Comparison of ENCODE assay signal across 8 cellular contexts in genomic region chr1:160997323-160998038, GRCh38. TPM values are rescaled to one million over a fixed set of nuclear protein-coding genes. Genes with fewer than 3 reads are reported as not detected.
DNase-seq lines count a peak whose midpoint lies in the region; ATAC-seq, FAIRE-seq and TF ChIP-seq lines count a peak whose summit lies in the region.

No MANE protein-coding gene starts in this region.

- FAIRE-seq in H54 (lab: Jason Lieb, UNC) = no peak

- no peaks in the 10 kb centered on the region for H3K9me3 Mint-ChIP-seq in activated naive CD4-positive, alpha-beta T cell treated with anti-CD3 and anti-CD28 coated beads, Interleukin-2, amount 10 ng/mL, durations not matched to agents 7 days and 5 days
- H3K9me3 Mint-ChIP-seq in osteocyte (ENCODE audit: unreplicated experiment) = no peaks in the 10 kb centered on the region

- TF ChIP-seq POLR2A in gastroesophageal sphincter (IDR thresholded peaks at IDR 0.05) (no peak), H54 (IDR thresholded peaks at IDR 0.05; ENCODE audit: low read depth, low read length) (no peak)

- CTCF ChIA-PET in Panc1 (lab: Charles Lee) = interaction anchor here (0.5 to 1.2 kb wide), 8 partner anchors 16 to 136 kb away, joined by 3 to 10 read pairs (median 3); partner anchors contain the start of genes F11R and KLHDC9
- CTCF ChIA-PET in activated naive CD4-positive, alpha-beta T cell treated with anti-CD3 and anti-CD28 coated beads, Interleukin-2, amount 10 ng/mL, durations not matched to agents 7 days and 5 days (lab: Charles Lee) = interaction anchor here (0.8 to 6.0 kb wide), 27 partner anchors 8 to 317 kb away, joined by 3 to 78 read pairs (median 4); partner anchors contain the start of genes ARHGAP30, DEDD, F11R and ITLN2

- 80% methylated on average over 1 of the region's 1 CpG for WGBS in gastroesophageal sphincter (ENCODE audit: low coverage in 1 of 2), 2 donors

- no peaks in the 10 kb centered on the region for H3K27me3 Mint-ChIP-seq in activated naive CD4-positive, alpha-beta T cell treated with anti-CD3 and anti-CD28 coated beads, Interleukin-2, amount 10 ng/mL, durations not matched to agents 7 days and 5 days
- H3K27me3 Mint-ChIP-seq in osteocyte (ENCODE audit: unreplicated experiment) = peaks cover 9% of the 10 kb centered on the region

- TF ChIP-seq EP300 in gastroesophageal sphincter (IDR thresholded peaks at IDR 0.05) = no peak

- no TSS peak for BruUV-seq in Panc1 (replicated peaks; lab: Mats Ljungman, UMichigan)

- H3K4me1 ChIP-seq in BE2C (no peaks in the 10 kb centered on the region), Panc1 (ENCODE audit: control insufficient read depth, insufficient read depth, low read length) (no peaks in the 10 kb centered on the region), gastroesophageal sphincter (no peaks in the 10 kb centered on the region)

- H3K36me3 ChIP-seq in BE2C = no peaks in the 10 kb centered on the region
- no peaks in the 10 kb centered on the region; the same call in 1 of the 2 replicates for H3K36me3 ChIP-seq in Panc1 (ENCODE audit: control insufficient read depth, insufficient read depth, low read length)
- peaks cover 0 to 32% of the 10 kb centered on the region in 2 donors for H3K36me3 ChIP-seq in gastroesophageal sphincter

- peaks cover 12% of the 10 kb centered on the region for H3K36me3 Mint-ChIP-seq in activated naive CD4-positive, alpha-beta T cell treated with anti-CD3 and anti-CD28 coated beads, Interleukin-2, amount 10 ng/mL, durations not matched to agents 7 days and 5 days
- H3K36me3 Mint-ChIP-seq in osteocyte (ENCODE audit: unreplicated experiment) = no peaks in the 10 kb centered on the region

- DNase-seq in BE2C = peak; percentile 60
- DNase-seq in Panc1 (ENCODE audit: low read depth, low spot score) = no peak
- peak; percentile 67 for DNase-seq in activated naive CD4-positive, alpha-beta T cell treated with anti-CD3 and anti-CD28 coated beads, Interleukin-2, amount 10 ng/mL, durations not matched to agents 7 days and 5 days
- no peak for DNase-seq in osteocyte (ENCODE audit: extremely low spot score, unreplicated experiment)
- DNase-seq in NCI-H524 treated with DMSO at 0.1 percent for 48 hours (lab: John Stamatoyannopoulos, UW) = no peak
- DNase-seq in H54 (ENCODE audit: insufficient read length, low spot score) = no peak

- in situ Hi-C loops in Panc1 (cut with HindIII; ENCODE audit: low pct_unique_long_range_greater_than_20kb, low sequenced_read_pairs) = no loop called here

- H3K27ac ChIP-seq in Panc1 (ENCODE audit: low read length) (no peak overlapping the region), gastroesophageal sphincter (peak overlapping the region in 2 of 4 donors; percentile 6 to 54)

- H3K4me3 ChIP-seq in BE2C (ENCODE audit: low read depth, low read length) = no peak overlapping the region
- no peak overlapping the region for H3K4me3 ChIP-seq in Panc1 (ENCODE audit: low read depth in 2 of 2, low read length in 2 of 2)
- H3K4me3 ChIP-seq in gastroesophageal sphincter = no peak overlapping the region

- H3K27ac Mint-ChIP-seq in activated naive CD4-positive, alpha-beta T cell treated with anti-CD3 and anti-CD28 coated beads, Interleukin-2, amount 10 ng/mL, durations not matched to agents 7 days and 5 days = peak overlapping the region; percentile 12
- H3K27ac Mint-ChIP-seq in osteocyte (ENCODE audit: unreplicated experiment) = no peak overlapping the region

- H3K9me3 ChIP-seq in BE2C (no peaks in the 10 kb centered on the region), Panc1 (ENCODE audit: control insufficient read depth, insufficient read depth, low read depth, low read length) (no peaks in the 10 kb centered on the region), gastroesophageal sphincter (no peaks in the 10 kb centered on the region)

- intact Hi-C loops in Panc1 (cut with micrococcal nuclease; ENCODE audit: unreplicated experiment) = loop anchor here (2.0 kb wide), 1 partner anchor 99 kb away; no protein-coding TSS in a partner anchor

- peaks cover 5% of the 10 kb centered on the region for H3K4me1 Mint-ChIP-seq in activated naive CD4-positive, alpha-beta T cell treated with anti-CD3 and anti-CD28 coated beads, Interleukin-2, amount 10 ng/mL, durations not matched to agents 7 days and 5 days
- no peaks in the 10 kb centered on the region for H3K4me1 Mint-ChIP-seq in osteocyte (ENCODE audit: unreplicated experiment)

- POLR2A ChIA-PET in Panc1 (lab: Charles Lee) = interaction anchor here (0.5 kb wide), 1 partner anchor 22 kb away, joined by 10 read pairs; no protein-coding TSS in a partner anchor

- H3K4me3 Mint-ChIP-seq in activated naive CD4-positive, alpha-beta T cell treated with anti-CD3 and anti-CD28 coated beads, Interleukin-2, amount 10 ng/mL, durations not matched to agents 7 days and 5 days = no peak overlapping the region
- H3K4me3 Mint-ChIP-seq in osteocyte (ENCODE audit: unreplicated experiment) = no peak overlapping the region

- TF ChIP-seq CTCF in BE2C (IDR thresholded peaks at IDR 0.05; ENCODE audit: low read depth, low read length) (peak; percentile 76), Panc1 (IDR thresholded peaks at IDR 0.05) (peak; percentile 80; the same call in 1 of the 2 replicates), gastroesophageal sphincter (IDR thresholded peaks at IDR 0.05) (peak in 3 of 4 experiments; percentile 43 to 54 (median 51)), osteocyte (IDR thresholded peaks at IDR 0.05) (peak; percentile 54)

- ATAC-seq in GM21723 (IDR thresholded peaks at IDR 0.05; ENCODE audit: unreplicated experiment) = peak; percentile 49
- ATAC-seq in Panc1 = peak; percentile 84
- peak; percentile 52 for ATAC-seq in gastroesophageal sphincter

- H3K27me3 ChIP-seq in BE2C (peaks cover 4% of the 10 kb centered on the region; the same call in 1 of the 2 replicates), Panc1 (ENCODE audit: control insufficient read depth, insufficient read depth, low read length) (no peaks in the 10 kb centered on the region), gastroesophageal sphincter (no peaks in the 10 kb centered on the region)

RNA-seq across cellular contexts. Expression of gene F11R, which starts 23.5 kb away (rescaled TPM):
- 0.54 TPM for polyA plus RNA-seq in BE2C (2012; ENCODE audit: insufficient read depth, insufficient read length, low read depth)
- total RNA-seq in Panc1 (2021; ENCODE audit: unreplicated experiment) (63.0 TPM), gastroesophageal sphincter (10 to 100 TPM in 1 of 4 donors, 1 to 10 TPM in 3; 4.5 to 28.2 (median 9.9) TPM), osteocyte (1.4 and 1.5 TPM in 2 replicates)
- 35.3 TPM for polyA plus RNA-seq in Panc1 (2012; ENCODE audit: insufficient read length)

RNA-seq across cellular contexts. Expression of gene TSTD1, which starts 41.3 kb away (rescaled TPM):
- polyA plus RNA-seq in BE2C (2012; ENCODE audit: insufficient read depth, insufficient read length, low read depth) = not detected
- total RNA-seq in Panc1 (2021; ENCODE audit: unreplicated experiment) = 20.1 TPM
- polyA plus RNA-seq in Panc1 (2012; ENCODE audit: insufficient read length) = 32.0 TPM
- 10 to 100 TPM; 18.1 to 52.1 (median 29.4) TPM for total RNA-seq in gastroesophageal sphincter
- 0.73 TPM in 1 of 2 replicates, not detected in the other for total RNA-seq in osteocyte

RNA-seq across cellular contexts. Expression of gene ITLN2, which starts 42.9 kb away (rescaled TPM):
- polyA plus RNA-seq in BE2C (2012; ENCODE audit: insufficient read depth, insufficient read length, low read depth) = not detected
- total RNA-seq in Panc1 (2021; ENCODE audit: unreplicated experiment) (not detected), gastroesophageal sphincter (not detected), osteocyte (not detected in 2 replicates)
- not detected for polyA plus RNA-seq in Panc1 (2012; ENCODE audit: insufficient read length)

RNA-seq across cellular contexts. Expression of gene USF1, which starts 48.3 kb away (rescaled TPM):
- polyA plus RNA-seq in BE2C (2012; ENCODE audit: insufficient read depth, insufficient read length, low read depth) = 83.8 TPM
- total RNA-seq in Panc1 (2021; ENCODE audit: unreplicated experiment) = 57.7 TPM
- polyA plus RNA-seq in Panc1 (2012; ENCODE audit: insufficient read length) = 46.2 TPM
- 10 to 100 TPM; 50.9 to 79.4 (median 60.5) TPM for total RNA-seq in gastroesophageal sphincter
- total RNA-seq in osteocyte = 51.5 and 57.2 TPM in 2 replicates

Comparison
In these comparisons a context has a peak if more than half of its experiments do, and no peak if none do; other contexts are left out.
1. DNase-seq: peak in BE2C (single experiment) and activated naive CD4-positive, alpha-beta T cell treated with anti-CD3 and anti-CD28 coated beads, Interleukin-2, amount 10 ng/mL, durations not matched to agents 7 days and 5 days (single experiment); none in Panc1 (single experiment), osteocyte (single experiment), NCI-H524 treated with DMSO at 0.1 percent for 48 hours (single experiment) and H54 (single experiment).
2. RNA of gene TSTD1, which starts 41.3 kb away (total RNA-seq): 18.1 to 52.1 TPM in gastroesophageal sphincter and 20.1 TPM in Panc1 (single experiment); 0.73 TPM in osteocyte; every median in the first group is over 10 times any median in the second.
3. Peak in every context shown above with its lines, with median percentiles within 50 percentile points of each other: CTCF ChIP-seq and ATAC-seq.